In genomic region chr10:97823734-97824133, GRCh38 we compare ENCODE assay signal across 10 cellular contexts. TPM values are rescaled to one million over a fixed set of nuclear protein-coding genes. Genes with fewer than 3 reads are reported as not detected.
"Had no signal": no experiment of that assay in that cellular context is flagged by ENCODE, and none has a peak within 500 bp of the region (broad histone marks: within the 10 kb centered on the region; RNA-seq: fewer than 3 reads in every experiment).

No MANE protein-coding gene starts in this region.

- DNase-seq: activated CD4-positive, alpha-beta T cell treated with anti-CD3 and anti-CD28 coated beads for 36 hours; activated naive CD4-positive, alpha-beta T cell treated with anti-CD3 and anti-CD28 coated beads, Interleukin-2, amount 10 ng/mL, durations not matched to agents 7 days and 5 days; effector memory CD8-positive, alpha-beta T cell; immature natural killer cell; tibial artery had no signal

- H3K9me3 ChIP-seq: tibial artery, vagina had no signal

- ATAC-seq: activated CD4-positive, alpha-beta T cell treated with anti-CD3 and anti-CD28 coated beads for 36 hours; effector memory CD8-positive, alpha-beta T cell; stimulated activated effector memory CD8-positive, alpha-beta T cell treated with anti-CD3 and anti-CD28 coated beads, Interleukin-12 subunit alpha, Interleukin-12 subunit beta, amount 100 ng/mL, for 72 hours had no signal

- H3K4me3 ChIP-seq: tibial artery, vagina had no signal

- H3K27me3 ChIP-seq: vagina had no signal

- H3K36me3 ChIP-seq: tibial artery, vagina, WERI-Rb-1 had no signal

- H3K27ac ChIP-seq: tibial artery, vagina, WERI-Rb-1 had no signal

RNA-seq across cellular contexts. Expression of gene SFRP5, which starts 51.9 kb away (rescaled TPM):
- total RNA-seq: activated CD4-positive, alpha-beta T cell treated with anti-CD3 and anti-CD28 coated beads for 36 hours; epithelial cell of proximal tubule; osteocyte had no signal
- polyA plus RNA-seq: immature natural killer cell had no signal
